ENCODE assay signal across 8 cellular contexts in genomic region chr2:156341482-156342251, GRCh38. TPM values are rescaled to one million over a fixed set of nuclear protein-coding genes. Genes with fewer than 3 reads are reported as not detected.
A peak's percentile ranks its signal among the peaks of the same experiment; 100 is the strongest.
DNase-seq lines count a peak whose midpoint lies in the region; ATAC-seq, FAIRE-seq and TF ChIP-seq lines count a peak whose summit lies in the region.

No MANE protein-coding gene starts in this region.

- no peaks in the 10 kb centered on the region for H3K9me3 Mint-ChIP-seq in CD8-positive, alpha-beta T cell

- peak; percentile 73 to 91 (median 86) for DNase-seq in CD8-positive, alpha-beta T cell
- DNase-seq in HL-60 (ENCODE audit: low read depth in 1 of 2, low spot score in 1 of 2) (peak; percentile 74 to 91), H1 (ENCODE audit: low read depth in 1 of 2, low spot score in 2 of 2) (peak in 1 of 2 experiments; percentile 85), mesenteric fat pad (ENCODE audit: low spot score) (peak; percentile 96)
- DNase-seq in NK-92 treated with Interleukin-12 subunit alpha and Interleukin-12 subunit beta, amount 100 ng/mL, for 24 hours (lab: John Stamatoyannopoulos, UW), result peak; percentile 94
- DNase-seq in activated CD8-positive, alpha-beta memory T cell treated with anti-CD3 and anti-CD28 coated beads for 48 hours (ENCODE audit: low read depth in 2 of 3, low spot score in 2 of 3), result peak; percentile 72 to 86 (median 73)
- peak; percentile 85 to 86 for DNase-seq in stimulated activated CD8-positive, alpha-beta memory T cell treated with anti-CD3 and anti-CD28 coated beads, Interleukin-15, amount 100 ng/mL, for 4 hours (ENCODE audit: low read depth in 2 of 2)

- TF ChIP-seq RAD21 in H1 (IDR thresholded peaks at IDR 0.05 in 1 of 2, conservative IDR thresholded peaks at IDR 0.05 in 1 of 2; ENCODE audit: low read depth in 2 of 2, low read length in 2 of 2), result no peak

- H3K27me3 Mint-ChIP-seq in CD8-positive, alpha-beta T cell (ENCODE audit: low read depth), result no peaks in the 10 kb centered on the region

- intact Hi-C loops in CD8-positive, alpha-beta T cell (cut with DNase I, micrococcal nuclease), result loop anchor here (1.0 to 2.0 kb wide), 3 partner anchors 7 to 248 kb away; partner anchors contain the start of gene GPD2 (in 1 of the 2)

- H3K79me1 ChIP-seq in H1 (ENCODE audit: low read depth, low read length), result no peaks in the 10 kb centered on the region

- CTCF ChIA-PET in CD8-positive, alpha-beta T cell (lab: Charles Lee), result interaction anchor here (3.2 kb wide), 1 partner anchor 248 kb away, joined by 16 read pairs; no protein-coding TSS in a partner anchor
- CTCF ChIA-PET in H1 (lab: Charles Lee; ENCODE audit: partially characterized antibody), result interaction anchor here (0.6 to 1.7 kb wide), 3 partner anchors 14 to 249 kb away, joined by 3 to 8 read pairs (median 4); no protein-coding TSS in a partner anchor

- no peak for FAIRE-seq in H1 (lab: Jason Lieb, UNC)

- H3K9me3 ChIP-seq in CD8-positive, alpha-beta T cell (ENCODE audit: low read length), result no peaks in the 10 kb centered on the region
- H3K9me3 ChIP-seq in H1 (ENCODE audit: insufficient read depth in 2 of 2, low read depth in 1 of 2, low read length in 1 of 2), result no peaks in the 10 kb centered on the region

- peak overlapping the region; percentile 57 for H3K4me3 ChIP-seq in CD8-positive, alpha-beta T cell (ENCODE audit: low read depth, low read length)
- peak overlapping the region; percentile 56 for H3K4me3 ChIP-seq in HL-60 (replicated peaks; ENCODE audit: insufficient read depth, low read length)
- peak overlapping the region; percentile 65 to 99 (median 69) for H3K4me3 ChIP-seq in H1 (ENCODE audit: extremely low read depth in 1 of 4, insufficient read depth in 2 of 4, low read depth in 3 of 4, low read length in 4 of 4)

- peaks cover 19% of the 10 kb centered on the region for H3K4me1 ChIP-seq in CD8-positive, alpha-beta T cell (ENCODE audit: insufficient read depth, low read length)
- no peaks in the 10 kb centered on the region; a peak in 1 of 7 replicates for H3K4me1 ChIP-seq in H1 (replicated peaks in 1 of 4; ENCODE audit: control insufficient read depth in 3 of 4, insufficient read depth in 4 of 4, low read length in 3 of 4)

- H2BK120ac ChIP-seq in H1 (replicated peaks; ENCODE audit: low read depth, low read length), result no peak overlapping the region

- H3K56ac ChIP-seq in H1 (replicated peaks; ENCODE audit: insufficient read length, low read depth, low read length), result peak overlapping the region; percentile 77

- H4K5ac ChIP-seq in H1 (ENCODE audit: insufficient read length, low read depth, low read length), result peak overlapping the region; percentile 57

- peak overlapping the region; percentile 93 for H2AFZ ChIP-seq in H1 (ENCODE audit: low read length)

- H3K4me3 Mint-ChIP-seq in CD8-positive, alpha-beta T cell, result peak overlapping the region; percentile 90

- no peak overlapping the region for H2BK20ac ChIP-seq in H1 (ENCODE audit: low read length)

- no peaks in the 10 kb centered on the region for H3K36me3 ChIP-seq in CD8-positive, alpha-beta T cell (ENCODE audit: insufficient read depth, low read length)
- H3K36me3 ChIP-seq in H1 (ENCODE audit: control insufficient read depth in 2 of 4, insufficient read depth in 4 of 4, low read length in 3 of 4), result no peaks in the 10 kb centered on the region

- peak in 1 of 2 experiments; percentile 64; a peak in 2 of 3 replicates for TF ChIP-seq POLR2A in H1 (IDR thresholded peaks at IDR 0.05; ENCODE audit: control extremely low read depth in 1 of 2, low read depth in 2 of 2, low read length in 2 of 2)

- peak overlapping the region; percentile 94 for H4K8ac ChIP-seq in H1 (ENCODE audit: extremely low read depth, insufficient read depth, low read length)

- H2BK5ac ChIP-seq in H1 (ENCODE audit: low read depth, low read length), result peak overlapping the region; percentile 21; the same call in 1 of the 2 replicates

- peak; percentile 75 for ATAC-seq in CD8-positive, alpha-beta T cell
- ATAC-seq in GM19467 (IDR thresholded peaks at IDR 0.05; ENCODE audit: unreplicated experiment), result peak; percentile 81

- WGBS in H1 (ENCODE audit: extremely low coverage in 1 of 2, insufficient coverage in 1 of 2, insufficient read length in 1 of 2, insufficient replicate concordance in 2 of 2, low coverage in 1 of 2, low lambda C conversion rate in 2 of 2, missing lambda C conversion rate in 1 of 2), 2 experiments, result 2% methylated on average over 38 of the region's 62 CpGs; no CpG with 5 or more reads in 1 of the 2 experiments

- H3K27ac Mint-ChIP-seq in CD8-positive, alpha-beta T cell, result peak overlapping the region; percentile 98

- H3K27me3 ChIP-seq in CD8-positive, alpha-beta T cell (ENCODE audit: insufficient read depth, low read length), result no peaks in the 10 kb centered on the region
- H3K27me3 ChIP-seq in HL-60 (ENCODE audit: insufficient read depth, poor library complexity, severe bottlenecking) (no peaks in the 10 kb centered on the region), H1 (replicated peaks in 1 of 4; ENCODE audit: control insufficient read depth in 3 of 4, extremely low read depth in 1 of 4, insufficient read depth in 3 of 4, low read length in 3 of 4) (peaks cover 1 to 12% (median 7%) of the 10 kb centered on the region in 4 experiments; a peak in 4 of 7 replicates)

- H4K20me1 ChIP-seq in H1 (replicated peaks in 1 of 2; ENCODE audit: control insufficient read depth in 1 of 2, insufficient read depth in 2 of 2, low read length in 2 of 2), result no peaks in the 10 kb centered on the region

- H4K91ac ChIP-seq in H1 (replicated peaks; ENCODE audit: insufficient read length, low read length), result peak overlapping the region; percentile 23

- no peak overlapping the region for H2BK15ac ChIP-seq in H1 (ENCODE audit: low read length)

- peak overlapping the region; percentile 99 for H3K27ac ChIP-seq in CD8-positive, alpha-beta T cell (ENCODE audit: low read depth, low read length)
- H3K27ac ChIP-seq in HL-60 (replicated peaks) (peak overlapping the region; percentile 99), H1 (ENCODE audit: low read depth, low read length) (peak overlapping the region; percentile 61; the same call in 1 of the 2 replicates)

- no peak overlapping the region for H2AK5ac ChIP-seq in H1 (ENCODE audit: low read depth, low read length)

- no peak overlapping the region for H2BK12ac ChIP-seq in H1 (ENCODE audit: low read depth, low read length)

- TF ChIP-seq EP300 in H1 (IDR thresholded peaks at IDR 0.05; ENCODE audit: borderline replicate concordance in 1 of 2, low read depth in 2 of 2, low read length in 2 of 2), result no peak

- H3K18ac ChIP-seq in H1 (ENCODE audit: extremely low read depth, low read length), result peak overlapping the region; percentile 63

- no peaks in the 10 kb centered on the region for H3K79me2 ChIP-seq in H1 (ENCODE audit: control insufficient read depth in 1 of 2, insufficient read depth in 2 of 2, low read length in 2 of 2)

- peak overlapping the region; percentile 74 to 83 for H3K4me2 ChIP-seq in H1 (ENCODE audit: insufficient read depth in 1 of 2, low read depth in 2 of 2, low read length in 2 of 2)

- peak overlapping the region; percentile 64 to 92 (median 78) for H3K9ac ChIP-seq in H1 (replicated peaks in 1 of 4; ENCODE audit: extremely low read depth in 1 of 4, low read depth in 3 of 4, low read length in 3 of 4)

- no peak overlapping the region for H3K4ac ChIP-seq in H1 (replicated peaks; ENCODE audit: insufficient read length, low read depth, low read length)

- H3K36me3 Mint-ChIP-seq in CD8-positive, alpha-beta T cell, result peaks cover 9% of the 10 kb centered on the region

- peaks cover 5% of the 10 kb centered on the region; the same call in 1 of the 2 replicates for H3K23me2 ChIP-seq in H1 (ENCODE audit: low read depth, low read length)

- TF ChIP-seq CTCF in CD8-positive, alpha-beta T cell (IDR thresholded peaks at IDR 0.05), result no peak
- TF ChIP-seq CTCF in HL-60 (IDR thresholded peaks at IDR 0.05; ENCODE audit: insufficient read depth, low read length) (no peak), H1 (IDR thresholded peaks at IDR 0.05; ENCODE audit: control extremely low read depth in 1 of 3, insufficient read depth in 1 of 3, low read depth in 1 of 3, low read length in 3 of 3) (no peak)

- POLR2A ChIA-PET in CD8-positive, alpha-beta T cell (lab: Charles Lee), result interaction anchor here (1.2 to 3.6 kb wide), 6 partner anchors 7 to 248 kb away, joined by 4 to 38 read pairs (median 12); partner anchors contain the start of gene NR4A2
- POLR2A ChIA-PET in H1 (lab: Charles Lee; ENCODE audit: partially characterized antibody), result interaction anchor here (0.9 to 2.5 kb wide), 8 partner anchors 8 to 95 kb away, joined by 3 to 9 read pairs (median 6); partner anchors contain the start of genes GPD2 and NR4A2

- peak overlapping the region; percentile 81 for H3K14ac ChIP-seq in H1 (ENCODE audit: insufficient read length)

- H3K4me1 Mint-ChIP-seq in CD8-positive, alpha-beta T cell (ENCODE audit: low read depth), result peaks cover 39% of the 10 kb centered on the region

- no peak overlapping the region for H3K23ac ChIP-seq in H1 (ENCODE audit: insufficient read length)

TF ChIP-seq in H1, 55 proteins besides CTCF, POLR2A, EP300 and RAD21 (continues in another document):
- no peak for TF ChIP-seq HDAC6 (IDR thresholded peaks at IDR 0.05; ENCODE audit: low read depth, low read length)
- no peak for TF ChIP-seq CHD2 (IDR thresholded peaks at IDR 0.05; ENCODE audit: low read length)
- no peak for TF ChIP-seq BRCA1 (IDR thresholded peaks at IDR 0.05; ENCODE audit: low read depth, low read length)
- TF ChIP-seq MAX (IDR thresholded peaks at IDR 0.05), result peak; percentile 92
- TF ChIP-seq ZNF274 (IDR thresholded peaks at IDR 0.05; ENCODE audit: borderline replicate concordance, extremely low read depth, low read length), result no peak
- TF ChIP-seq CREB1 (IDR thresholded peaks at IDR 0.05), result no peak
- TF ChIP-seq TAF1 (IDR thresholded peaks at IDR 0.05; ENCODE audit: low read depth, low read length), result peak; percentile 70; the same call in 1 of the 2 replicates
- TF ChIP-seq TBP (IDR thresholded peaks at IDR 0.05; ENCODE audit: low read depth, low read length), result peak; percentile 14; the same call in 1 of the 2 replicates

RNA-seq across cellular contexts. Expression of gene NR4A2, which starts 9.1 kb away (rescaled TPM):
- total RNA-seq in CD8-positive, alpha-beta T cell, result 100 to 1,000 TPM; 777 to 796 TPM
- 1.4 and 1.7 TPM in 2 replicates for total RNA-seq in H1 (2021; fragmentation: NEBNext Ultra II Directional; extraction: Animal tissue kit (Norgen Biotek cat#: 25700))
- polyA plus RNA-seq in H1 (2011; rRNA removed), result 0.15 and 0.16 TPM in 2 replicates
- polyA plus RNA-seq in H1 (2011; cell fraction: cytosol; rRNA removed), result 0.08 TPM
- polyA plus RNA-seq in H1 (2011; cell fraction: nucleus; rRNA removed), result 0.40 TPM
- polyA plus RNA-seq in H1 (2012, experiment 1 of 2), result 0.23 to 0.47 TPM (median 0.24 TPM) in 4 replicates
- 0.09 TPM for polyA plus RNA-seq in H1 (2012, experiment 2 of 2)
- polyA plus RNA-seq in H1 (2013, experiment 1 of 2), result 1.7 TPM
- polyA plus RNA-seq in H1 (2013, experiment 2 of 2), result 1.5 TPM
- 0.22 TPM in 1 of 2 replicates, not detected in the other for polyA minus RNA-seq in H1 (2011; rRNA and poly(A)+ RNA removed)
- not detected for polyA minus RNA-seq in H1 (2011; cell fraction: cytosol; rRNA and poly(A)+ RNA removed)
- 1.3 TPM for polyA minus RNA-seq in H1 (2011; cell fraction: nucleus; rRNA and poly(A)+ RNA removed)
- total RNA-seq in mesenteric fat pad, result 67.7 TPM

Comparison
In these comparisons a context has a peak if more than half of its experiments do, and no peak if none do; other contexts are left out.
1. RNA of gene NR4A2, which starts 9.1 kb away (total RNA-seq): 777 to 796 TPM in CD8-positive, alpha-beta T cell and 67.7 TPM in mesenteric fat pad (single experiment); 1.4 to 1.7 TPM in H1; every median in the first group is over 10 times any median in the second.
2. Peak in every context shown above with its lines, with median percentiles within 50 percentile points of each other: H3K27ac ChIP-seq and H3K4me3 ChIP-seq.